19 cellular contexts compared by ENCODE assay signal in the genomic region with DNA sequence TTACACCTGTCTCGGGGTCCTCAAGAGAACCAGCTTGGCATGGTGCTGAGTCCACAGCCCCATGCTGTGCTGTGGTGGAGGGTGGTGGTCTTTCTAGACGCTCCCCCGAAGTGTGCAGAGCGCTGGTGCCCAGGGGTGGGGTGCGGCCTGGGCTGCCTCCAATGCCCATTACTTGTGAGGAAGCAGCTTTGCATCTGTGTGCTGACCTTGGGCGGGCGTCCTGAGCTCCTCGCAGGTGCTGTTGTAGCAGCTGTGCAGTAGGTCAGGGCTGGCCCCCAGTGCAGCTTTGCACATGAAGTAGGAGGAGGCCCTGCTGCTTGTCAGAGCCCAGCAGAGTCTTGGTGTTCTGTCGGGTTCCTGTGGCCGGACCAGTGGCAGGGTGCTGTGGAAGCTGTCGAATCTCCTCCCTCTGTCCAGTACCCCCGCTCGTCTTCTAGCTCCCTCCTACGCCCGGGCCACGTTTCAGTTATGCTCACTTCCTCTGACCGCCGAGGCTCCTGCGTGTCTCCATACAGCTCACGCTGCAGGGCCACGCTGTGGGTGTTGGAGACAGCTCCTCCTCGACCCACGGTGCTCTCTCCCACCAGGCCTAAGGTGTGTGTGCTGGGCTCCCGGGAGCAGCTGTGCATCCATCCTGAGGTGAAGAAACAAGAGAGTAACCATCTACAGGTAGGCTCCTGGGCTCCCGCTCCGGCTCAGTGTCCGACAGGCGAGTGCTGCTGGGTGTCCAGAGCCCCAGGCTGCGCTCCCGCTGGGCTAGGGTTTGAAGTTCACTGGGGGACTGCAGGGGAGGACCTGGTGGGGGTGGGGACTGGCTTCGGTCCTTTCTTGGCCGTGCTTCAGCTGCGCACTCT. TPM values are rescaled to one million over a fixed set of nuclear protein-coding genes. Genes with fewer than 3 reads are reported as not detected.
"Had no signal": no experiment of that assay in that cellular context is flagged by ENCODE, and none has a peak within 500 bp of the region (broad histone marks: within the 10 kb centered on the region; RNA-seq: fewer than 3 reads in every experiment).

No MANE protein-coding gene starts in this region.

- H3K27me3 ChIP-seq: colonic mucosa, dorsolateral prefrontal cortex, heart left ventricle, neutrophil, right atrium auricular region, sigmoid colon had no signal

- H3K36me3 Mint-ChIP-seq: natural killer cell, type B pancreatic cell had no signal

- H3K4me3 ChIP-seq: colonic mucosa, dorsolateral prefrontal cortex, heart left ventricle, right atrium auricular region, sigmoid colon, skin epidermis had no signal

- H3K9me3 ChIP-seq: colonic mucosa, heart left ventricle, neutrophil, right atrium auricular region, sigmoid colon had no signal

- H3K27me3 Mint-ChIP-seq: type B pancreatic cell had no signal

- H3K27ac ChIP-seq: colonic mucosa, dorsolateral prefrontal cortex, heart left ventricle, neutrophil, right atrium auricular region, sigmoid colon, skin epidermis had no signal

- H3K9me3 Mint-ChIP-seq: natural killer cell, type B pancreatic cell had no signal

- H3K4me3 Mint-ChIP-seq: natural killer cell, type B pancreatic cell had no signal

- H3K27ac Mint-ChIP-seq: natural killer cell, type B pancreatic cell had no signal

- FAIRE-seq: islet of Langerhans, urothelium cell line had no signal

- ATAC-seq: heart left ventricle, left lobe of liver, natural killer cell had no signal

- DNase-seq: cerebellar nuclear complex; colonic mucosa; dorsolateral prefrontal cortex; effector CD8-positive, alpha-beta T cell; foreskin melanocyte; heart left ventricle; hippocampal formation; mammary epithelial cell; natural killer cell; sigmoid colon; stimulated activated CD4-positive, alpha-beta T cell treated with anti-CD3 and anti-CD28 coated beads, Interleukin-12 subunit alpha, Interleukin-12 subunit beta, amount 100 ng/mL, for 4 hours; stimulated activated naive CD4-positive, alpha-beta T cell treated with Interleukin-2 at 50 U/mL for 16 hours had no signal

- H3K36me3 ChIP-seq: colonic mucosa had no signal

RNA-seq across cellular contexts. Expression of gene TNFRSF6B, which starts 34.3 kb away (rescaled TPM):
- total RNA-seq: natural killer cell had no signal
